ENCODE assay signal across 26 cellular contexts in genomic region chr14:76073732-76074131, GRCh38.
"Had no signal": no experiment of that assay in that cellular context is flagged by ENCODE, and none has a peak within 500 bp of the region (broad histone marks: within the 10 kb centered on the region; RNA-seq: fewer than 3 reads in every experiment).

No MANE protein-coding gene starts in this region.

- H3K27me3 Mint-ChIP-seq: stimulated activated naive B cell treated with anti-CD40 and anti-IgM and Interleukin-4, amounts not matched to agents 10 μg/mL and 1 μg/mL and 100 μg/mL, for 72 hours; stimulated activated naive CD8-positive, alpha-beta T cell treated with anti-CD3 and anti-CD28 coated beads, Interleukin-15, Interleukin-2, amounts not matched to agents 100 ng/mL and 50 ng/mL, for 24 hours had no signal

- H3K9me3 ChIP-seq: neutrophil, pancreas, prostate gland, right lobe of liver, sigmoid colon, stomach, thoracic aorta, thyroid gland, tibial nerve, upper lobe of left lung, vagina had no signal

- H3K36me3 Mint-ChIP-seq: natural killer cell; stimulated activated effector memory CD8-positive, alpha-beta T cell treated with anti-CD3 and anti-CD28 coated beads, Interleukin-12 subunit alpha, Interleukin-12 subunit beta, amount 100 ng/mL, for 72 hours had no signal

- DNase-seq: natural killer cell; nucleus accumbens; pancreas; right cardiac atrium; right lobe of liver; sigmoid colon; small intestine; stimulated activated CD4-positive, alpha-beta T cell treated with anti-CD3 and anti-CD28 coated beads, Interleukin-15, amount 100 ng/mL, for 24 hours; stimulated activated CD4-positive, alpha-beta T cell treated with anti-CD3 and anti-CD28 coated beads, Interleukin-2, amount 100 ng/mL, for 24 hours; stimulated activated CD4-positive, alpha-beta T cell treated with anti-CD3 and anti-CD28 coated beads, Interleukin-2, amount 100 ng/mL, for 48 hours; stimulated activated CD4-positive, alpha-beta T cell treated with anti-CD3 and anti-CD28 coated beads, Interleukin-4, amount 100 ng/mL, for 24 hours; stimulated activated naive B cell treated with anti-CD40 and anti-IgM and Interleukin-4, amounts not matched to agents 10 μg/mL and 1 μg/mL and 100 μg/mL, for 72 hours; stimulated activated naive CD4-positive, alpha-beta T cell treated with Interleukin-2 at 50 U/mL for 16 hours; stomach; thyroid gland; trophoblast cell; upper lobe of left lung had no signal

- H3K36me3 ChIP-seq: neutrophil, pancreas, prostate gland, thyroid gland, vagina had no signal

- H3K27ac ChIP-seq: neutrophil, pancreas, prostate gland, right lobe of liver, sigmoid colon, stomach, thoracic aorta, thyroid gland, tibial nerve, upper lobe of left lung, vagina had no signal

- H3K4me1 Mint-ChIP-seq: natural killer cell; stimulated activated effector memory CD8-positive, alpha-beta T cell treated with anti-CD3 and anti-CD28 coated beads, Interleukin-12 subunit alpha, Interleukin-12 subunit beta, amount 100 ng/mL, for 72 hours; stimulated activated naive B cell treated with anti-CD40 and anti-IgM and Interleukin-4, amounts not matched to agents 10 μg/mL and 1 μg/mL and 100 μg/mL, for 72 hours had no signal

- H3K27ac Mint-ChIP-seq: natural killer cell; nephron; stimulated activated effector memory CD8-positive, alpha-beta T cell treated with anti-CD3 and anti-CD28 coated beads, Interleukin-12 subunit alpha, Interleukin-12 subunit beta, amount 100 ng/mL, for 72 hours; stimulated activated naive B cell treated with anti-CD40 and anti-IgM and Interleukin-4, amounts not matched to agents 10 μg/mL and 1 μg/mL and 100 μg/mL, for 72 hours; stimulated activated naive CD8-positive, alpha-beta T cell treated with anti-CD3 and anti-CD28 coated beads, Interleukin-15, Interleukin-2, amounts not matched to agents 100 ng/mL and 50 ng/mL, for 24 hours had no signal

- H3K4me1 ChIP-seq: pancreas, prostate gland, right lobe of liver, sigmoid colon, stomach, thyroid gland, tibial nerve, upper lobe of left lung, vagina had no signal

- H3K9me3 Mint-ChIP-seq: natural killer cell; nephron; neural crest cell; stimulated activated effector memory CD8-positive, alpha-beta T cell treated with anti-CD3 and anti-CD28 coated beads, Interleukin-12 subunit alpha, Interleukin-12 subunit beta, amount 100 ng/mL, for 72 hours; stimulated activated naive B cell treated with anti-CD40 and anti-IgM and Interleukin-4, amounts not matched to agents 10 μg/mL and 1 μg/mL and 100 μg/mL, for 72 hours; stimulated activated naive CD8-positive, alpha-beta T cell treated with anti-CD3 and anti-CD28 coated beads, Interleukin-15, Interleukin-2, amounts not matched to agents 100 ng/mL and 50 ng/mL, for 24 hours had no signal

- H3K4me3 ChIP-seq: pancreas, prostate gland, right lobe of liver, sigmoid colon, stomach, thoracic aorta, thyroid gland, tibial nerve, upper lobe of left lung, vagina had no signal

- ATAC-seq: natural killer cell; pancreas; right cardiac atrium; right lobe of liver; stimulated activated effector memory CD8-positive, alpha-beta T cell treated with anti-CD3 and anti-CD28 coated beads, Interleukin-12 subunit alpha, Interleukin-12 subunit beta, amount 100 ng/mL, for 72 hours; stimulated activated naive B cell treated with anti-CD40 and anti-IgM and Interleukin-4, amounts not matched to agents 10 μg/mL and 1 μg/mL and 100 μg/mL, for 72 hours had no signal

- H3K27me3 ChIP-seq: neutrophil, pancreas, right lobe of liver, sigmoid colon, stomach, thyroid gland, tibial nerve, upper lobe of left lung, vagina had no signal

- H3K4me3 Mint-ChIP-seq: natural killer cell; nephron; neural crest cell; stimulated activated effector memory CD8-positive, alpha-beta T cell treated with anti-CD3 and anti-CD28 coated beads, Interleukin-12 subunit alpha, Interleukin-12 subunit beta, amount 100 ng/mL, for 72 hours; stimulated activated naive B cell treated with anti-CD40 and anti-IgM and Interleukin-4, amounts not matched to agents 10 μg/mL and 1 μg/mL and 100 μg/mL, for 72 hours; stimulated activated naive CD8-positive, alpha-beta T cell treated with anti-CD3 and anti-CD28 coated beads, Interleukin-15, Interleukin-2, amounts not matched to agents 100 ng/mL and 50 ng/mL, for 24 hours had no signal
